1 cellular context compared by ENCODE assay signal in the genomic region with DNA sequence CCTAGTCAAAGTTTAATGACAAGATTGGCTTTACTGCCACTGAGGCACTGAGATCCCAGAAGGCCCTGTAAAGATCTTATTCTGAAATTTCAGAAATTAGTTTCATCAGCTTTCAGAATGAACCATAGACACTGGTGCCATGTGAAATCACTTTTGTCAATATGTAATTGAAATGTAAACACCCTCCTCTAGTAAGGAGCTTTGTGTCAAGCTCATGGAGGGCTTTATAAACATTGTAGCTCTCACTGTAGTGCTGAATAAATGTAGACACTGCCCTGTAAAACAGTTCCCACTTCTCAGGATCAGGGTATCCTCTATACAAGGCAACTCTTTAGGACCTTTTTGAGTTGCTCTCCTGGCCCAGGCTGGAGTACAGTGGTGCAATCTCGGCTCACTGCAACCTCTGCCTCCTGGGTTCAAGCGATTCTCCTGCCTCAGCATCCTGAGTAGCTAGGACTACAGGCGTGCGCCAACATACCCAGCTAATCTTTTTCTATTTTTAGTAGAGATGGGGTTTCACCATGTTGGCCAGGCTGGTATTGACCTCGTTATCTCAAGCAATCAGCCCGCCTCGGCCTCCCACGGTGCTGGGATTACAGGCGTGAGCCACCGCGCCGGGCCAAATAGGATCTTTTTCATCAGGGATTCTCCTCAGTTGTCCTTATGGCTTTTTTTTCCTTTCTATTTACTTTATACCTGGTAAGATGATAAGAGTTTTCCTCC.
TF ChIP-seq lines count a peak whose summit lies in the region.

No MANE protein-coding gene starts in this region.

TF ChIP-seq in A549, 52 proteins besides CTCF, POLR2A, EP300 and RAD21 (continued from another document):
- TF ChIP-seq RCOR1 (IDR thresholded peaks at IDR 0.05; ENCODE audit: low read depth, low read length), result no peak
- no peak for TF ChIP-seq RARB (CRISPR knock-in tag; IDR thresholded peaks at IDR 0.05)
- TF ChIP-seq MYC (IDR thresholded peaks at IDR 0.05; ENCODE audit: borderline replicate concordance, low read length), result no peak
- TF ChIP-seq, protein P1, sequence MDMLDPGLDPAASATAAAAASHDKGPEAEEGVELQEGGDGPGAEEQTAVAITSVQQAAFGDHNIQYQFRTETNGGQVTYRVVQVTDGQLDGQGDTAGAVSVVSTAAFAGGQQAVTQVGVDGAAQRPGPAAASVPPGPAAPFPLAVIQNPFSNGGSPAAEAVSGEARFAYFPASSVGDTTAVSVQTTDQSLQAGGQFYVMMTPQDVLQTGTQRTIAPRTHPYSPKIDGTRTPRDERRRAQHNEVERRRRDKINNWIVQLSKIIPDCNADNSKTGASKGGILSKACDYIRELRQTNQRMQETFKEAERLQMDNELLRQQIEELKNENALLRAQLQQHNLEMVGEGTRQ (IDR thresholded peaks at IDR 0.05), result no peak
- TF ChIP-seq POLR2AphosphoS2 (conservative IDR thresholded peaks at IDR 0.05; ENCODE audit: low read length), result no peak
- no peak for TF ChIP-seq BHLHE40 (IDR thresholded peaks at IDR 0.05; ENCODE audit: low read depth, low read length)
- no peak for TF ChIP-seq CBX8 (IDR thresholded peaks at IDR 0.05)
- TF ChIP-seq TP53 (CRISPR knock-in tag; IDR thresholded peaks at IDR 0.05), result no peak
- TF ChIP-seq, protein P2, sequence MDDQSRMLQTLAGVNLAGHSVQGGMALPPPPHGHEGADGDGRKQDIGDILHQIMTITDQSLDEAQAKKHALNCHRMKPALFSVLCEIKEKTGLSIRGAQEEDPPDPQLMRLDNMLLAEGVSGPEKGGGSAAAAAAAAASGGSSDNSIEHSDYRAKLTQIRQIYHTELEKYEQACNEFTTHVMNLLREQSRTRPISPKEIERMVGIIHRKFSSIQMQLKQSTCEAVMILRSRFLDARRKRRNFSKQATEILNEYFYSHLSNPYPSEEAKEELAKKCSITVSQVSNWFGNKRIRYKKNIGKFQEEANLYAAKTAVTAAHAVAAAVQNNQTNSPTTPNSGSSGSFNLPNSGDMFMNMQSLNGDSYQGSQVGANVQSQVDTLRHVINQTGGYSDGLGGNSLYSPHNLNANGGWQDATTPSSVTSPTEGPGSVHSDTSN (IDR thresholded peaks at IDR 0.05), result no peak
- no peak for TF ChIP-seq CHD2 (IDR thresholded peaks at IDR 0.05; ENCODE audit: low read length, partially characterized antibody)
- no peak for TF ChIP-seq ZSCAN20 (CRISPR knock-in tag; IDR thresholded peaks at IDR 0.05)
- no peak for TF ChIP-seq EHMT2 (IDR thresholded peaks at IDR 0.05; ENCODE audit: low read depth)
